In the genomic region with DNA sequence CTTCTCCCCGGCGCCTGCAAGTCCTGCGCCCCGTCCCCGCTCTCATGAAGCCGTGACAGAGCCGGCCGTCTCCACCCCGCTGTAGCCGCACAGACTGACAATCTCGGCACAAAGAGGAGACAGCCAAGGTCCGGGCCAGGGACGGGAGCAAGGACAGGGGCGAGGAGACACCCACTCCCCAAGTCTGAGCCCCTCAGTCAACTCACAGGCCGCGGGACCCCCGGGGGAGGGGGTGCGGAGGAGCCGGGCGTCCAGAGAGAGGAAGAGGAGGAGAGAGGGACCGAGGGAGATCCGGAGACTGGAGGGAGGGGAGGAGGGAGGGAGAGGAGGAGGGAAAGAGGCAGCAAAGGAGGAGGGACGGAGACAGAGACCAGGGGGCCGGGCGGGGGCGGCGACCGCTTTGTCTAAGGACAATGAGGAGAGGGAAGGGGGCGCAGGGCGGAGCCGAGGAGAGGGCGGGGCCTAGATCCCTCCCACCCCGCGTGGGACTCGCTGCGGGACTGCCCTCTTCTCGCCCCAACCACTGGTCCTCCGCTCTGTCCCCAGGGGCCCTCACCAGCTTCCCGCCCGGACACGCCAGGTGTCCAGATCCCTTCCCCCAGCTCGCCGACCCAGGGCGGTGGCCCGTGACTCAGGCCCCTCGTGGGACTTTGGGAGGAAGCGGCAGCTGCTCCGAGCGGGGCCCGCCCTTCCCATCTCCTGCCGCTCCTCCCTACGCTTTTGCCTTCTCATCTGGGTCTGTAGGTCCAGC, we compare ENCODE assay signal across 8 cellular contexts. TPM values are rescaled to one million over a fixed set of nuclear protein-coding genes. Genes with fewer than 3 reads are reported as not detected.
DNase-seq lines count a peak whose midpoint lies in the region; ATAC-seq and TF ChIP-seq lines count a peak whose summit lies in the region.

No MANE protein-coding gene starts in this region.

- peak overlapping the region; percentile 89 for H3K4me3 ChIP-seq in choroid plexus epithelial cell (ENCODE audit: low read depth, low read length)

- TF ChIP-seq CTCF in choroid plexus epithelial cell (conservative IDR thresholded peaks at IDR 0.05; ENCODE audit: low read depth, low read length), result no peak

- intact Hi-C loops in left colon (cut with DNase I, micrococcal nuclease), result no loop called here

- in situ Hi-C loops in ACHN (cut with HindIII; ENCODE audit: low pct_ligation_motif_present, low pct_unique_long_range_greater_than_20kb, low sequenced_read_pairs), result no loop called here

- ATAC-seq in GM18907 (IDR thresholded peaks at IDR 0.05; ENCODE audit: unreplicated experiment) (peak; percentile 47), HG03280 (IDR thresholded peaks at IDR 0.05; ENCODE audit: unreplicated experiment) (peak; percentile 39), left colon (peak; percentile 53)

- DNase-seq in ACHN (peak; percentile 90), NCI-H345 treated with DMSO at 0.1 percent for 48 hours (lab: John Stamatoyannopoulos, UW; ENCODE audit: unreplicated experiment) (peak; percentile 76), choroid plexus epithelial cell (ENCODE audit: low read depth) (peak; percentile 94), left colon (peak; percentile 88 to 93)
- DNase-seq in activated CD4-positive, alpha-beta T cell treated with anti-CD3 and anti-CD28 coated beads for 1 hour, result peak; percentile 59
- DNase-seq in stimulated activated CD4-positive, alpha-beta T cell treated with anti-CD3 and anti-CD28 coated beads, Interleukin-1b, Interleukin-23, amount 100 ng/mL, for 24 hours (ENCODE audit: low read depth in 4 of 4, low spot score in 1 of 4), result peak in 3 of 4 experiments; percentile 54 to 91 (median 73)

RNA-seq across cellular contexts. Expression of a gene that starts 0.6 kb away (rescaled TPM):
- 10 to 100 TPM in 1 of 2 donors, 1 to 10 TPM in 1; 6.3 to 16.7 TPM for total RNA-seq in left colon

RNA-seq across cellular contexts. Expression of a gene that starts 3.7 kb away (rescaled TPM):
- total RNA-seq in left colon, result 1 to 10 TPM; 4.6 to 5.4 TPM

RNA-seq across cellular contexts. Expression of a gene that starts 14.3 kb away (rescaled TPM):
- 10 to 100 TPM; 27.8 to 34.8 TPM for total RNA-seq in left colon

RNA-seq across cellular contexts. Expression of a gene that starts 30.0 kb away (rescaled TPM):
- 10 to 100 TPM; 11.1 to 16.3 TPM for total RNA-seq in left colon

RNA-seq across cellular contexts. Expression of a gene that starts 33.1 kb away (rescaled TPM):
- 100 to 1,000 TPM; 149 to 195 TPM for total RNA-seq in left colon

Comparison
In these comparisons a context has a peak if more than half of its experiments do, and no peak if none do; other contexts are left out.
1. Peak in every context shown above with its lines: DNase-seq, ATAC-seq and H3K4me3 ChIP-seq.